In the genomic region with DNA sequence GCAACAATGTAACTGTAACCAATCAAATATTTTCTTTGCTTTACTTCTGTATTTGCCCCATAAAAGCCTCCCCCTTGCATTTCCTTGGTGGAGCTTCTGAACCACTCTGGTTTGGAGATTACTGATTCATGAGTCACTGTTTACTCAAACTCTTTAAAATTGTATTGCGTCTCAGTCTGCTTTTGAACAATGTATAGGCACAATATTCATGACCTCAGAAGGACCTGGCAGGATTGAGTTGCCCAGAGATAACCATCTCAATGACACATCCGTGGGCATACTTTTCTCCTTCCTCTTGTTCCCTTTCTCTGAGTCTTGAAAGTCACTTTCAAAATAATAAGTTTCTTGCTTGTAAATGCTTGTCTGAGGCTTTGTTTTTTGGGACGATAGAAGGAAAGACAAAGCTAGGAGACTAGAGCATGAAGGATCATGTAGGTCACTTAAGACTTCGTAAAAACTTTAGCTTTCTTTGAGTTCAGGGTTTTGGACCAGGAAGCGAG, we compare ENCODE assay signal across 8 cellular contexts. TPM values are rescaled to one million over a fixed set of nuclear protein-coding genes. Genes with fewer than 3 reads are reported as not detected.
DNase-seq lines count a peak whose midpoint lies in the region; ATAC-seq and FAIRE-seq lines count a peak whose summit lies in the region.

No MANE protein-coding gene starts in this region.

- intact Hi-C loops in sciatic nerve (cut with DNase I), result no loop called here

- DNase-seq in NCI-H2196 (lab: John Stamatoyannopoulos, UW; ENCODE audit: unreplicated experiment) (peak; percentile 2), NCI-H2196 treated with DMSO at 0.1 percent for 48 hours (lab: John Stamatoyannopoulos, UW; ENCODE audit: unreplicated experiment) (no peak), HK-2 (ENCODE audit: unreplicated experiment) (peak; percentile 5), astrocyte of the hippocampus (ENCODE audit: low read depth, low spot score) (peak; percentile 81), pulmonary artery endothelial cell (ENCODE audit: low read depth, low spot score) (peak; percentile 61), NCI-H146 (lab: John Stamatoyannopoulos, UW) (no peak), frontal cortex (ENCODE audit: low spot score in 2 of 2) (no peak), sciatic nerve (ENCODE audit: low spot score) (no peak)

- ATAC-seq in sciatic nerve, result no peak

- no peak for FAIRE-seq in frontal cortex (lab: Jason Lieb, UNC)

RNA-seq across cellular contexts. Expression of a gene that starts 57.1 kb away (rescaled TPM):
- total RNA-seq in pulmonary artery endothelial cell (not detected in 2 replicates), frontal cortex (not detected), sciatic nerve (not detected)

Comparison
In these comparisons a context has a peak if more than half of its experiments do, and no peak if none do; other contexts are left out.
1. DNase-seq: peak in NCI-H2196 (single experiment), HK-2 (single experiment), astrocyte of the hippocampus (single experiment) and pulmonary artery endothelial cell (single experiment); none in NCI-H2196 treated with DMSO at 0.1 percent for 48 hours (single experiment), NCI-H146 (single experiment), frontal cortex (0 of 2) and sciatic nerve (single experiment).